Comparison of ENCODE assay signal across 1 cellular context in the genomic region with DNA sequence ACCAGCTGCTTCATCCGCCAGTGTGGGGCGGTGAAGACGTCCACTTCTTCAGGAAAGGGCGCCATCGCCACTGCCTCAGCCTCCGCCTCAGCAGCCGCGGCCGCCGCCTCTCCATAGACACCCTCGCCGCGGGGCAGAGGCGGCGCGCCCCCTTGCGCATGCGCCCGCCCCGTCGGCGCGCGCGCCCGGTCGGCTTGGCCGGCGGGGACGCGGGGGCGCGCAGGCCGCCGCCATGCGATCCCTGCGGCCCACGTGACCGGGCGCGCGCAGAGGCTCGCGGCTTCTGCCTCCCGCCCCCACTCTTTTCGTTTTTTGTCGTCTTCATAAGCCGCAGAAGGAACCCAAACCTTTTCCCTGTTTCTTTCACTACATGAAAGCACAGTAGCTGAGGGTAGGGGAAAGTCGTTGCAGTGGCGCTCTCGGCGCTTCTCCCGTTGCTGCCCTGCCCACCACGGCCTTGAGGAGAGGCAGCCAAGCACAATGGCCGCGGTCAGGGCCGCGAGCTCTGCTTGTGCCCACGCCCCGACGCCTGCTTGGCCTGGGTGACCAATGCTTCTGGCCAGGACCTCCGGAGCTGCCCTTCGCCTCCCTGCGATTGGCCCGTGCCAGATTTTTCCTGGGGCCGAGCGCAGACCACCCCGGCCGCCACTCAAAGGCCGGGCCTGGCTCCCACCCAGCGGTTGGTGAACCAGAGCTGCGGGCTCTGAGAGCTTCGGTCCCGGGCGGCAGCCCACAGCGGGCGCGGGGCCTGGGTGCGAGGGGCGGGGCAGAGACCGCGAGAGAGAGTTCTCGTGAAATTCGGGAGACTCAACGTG.
TF ChIP-seq lines count a peak whose summit lies in the region.

A gene with protein sequence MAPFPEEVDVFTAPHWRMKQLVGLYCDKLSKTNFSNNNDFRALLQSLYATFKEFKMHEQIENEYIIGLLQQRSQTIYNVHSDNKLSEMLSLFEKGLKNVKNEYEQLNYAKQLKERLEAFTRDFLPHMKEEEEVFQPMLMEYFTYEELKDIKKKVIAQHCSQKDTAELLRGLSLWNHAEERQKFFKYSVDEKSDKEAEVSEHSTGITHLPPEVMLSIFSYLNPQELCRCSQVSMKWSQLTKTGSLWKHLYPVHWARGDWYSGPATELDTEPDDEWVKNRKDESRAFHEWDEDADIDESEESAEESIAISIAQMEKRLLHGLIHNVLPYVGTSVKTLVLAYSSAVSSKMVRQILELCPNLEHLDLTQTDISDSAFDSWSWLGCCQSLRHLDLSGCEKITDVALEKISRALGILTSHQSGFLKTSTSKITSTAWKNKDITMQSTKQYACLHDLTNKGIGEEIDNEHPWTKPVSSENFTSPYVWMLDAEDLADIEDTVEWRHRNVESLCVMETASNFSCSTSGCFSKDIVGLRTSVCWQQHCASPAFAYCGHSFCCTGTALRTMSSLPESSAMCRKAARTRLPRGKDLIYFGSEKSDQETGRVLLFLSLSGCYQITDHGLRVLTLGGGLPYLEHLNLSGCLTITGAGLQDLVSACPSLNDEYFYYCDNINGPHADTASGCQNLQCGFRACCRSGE (minus strand): TSS at position 135 of the 815 bp plus-strand sequence. CDS start 70 bp downstream, at position 65.

TF ChIP-seq in liver, 16 proteins besides CTCF, POLR2A, EP300 and RAD21 (continued from another document):
- no peak for TF ChIP-seq HNF4A (conservative IDR thresholded peaks at IDR 0.05)
- TF ChIP-seq FOXA1 (IDR thresholded peaks at IDR 0.05) = no peak
